In the genomic region with DNA sequence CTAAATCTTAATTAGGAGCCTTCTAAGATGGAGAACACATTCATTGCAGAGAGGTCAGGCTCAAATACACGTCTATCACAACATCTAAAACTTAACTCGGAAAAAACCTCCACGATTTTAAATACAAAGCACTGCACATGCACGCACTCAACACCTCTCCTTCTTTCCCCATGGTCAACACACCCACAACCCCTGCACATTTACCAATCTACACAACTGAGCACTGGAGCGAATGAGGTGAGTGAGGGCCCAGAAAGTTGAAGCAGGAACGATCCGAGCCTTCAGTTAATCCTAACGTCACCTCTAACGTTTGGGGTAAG, we compare ENCODE assay signal across 8 cellular contexts. TPM values are rescaled to one million over a fixed set of nuclear protein-coding genes. Genes with fewer than 3 reads are reported as not detected.
A peak's percentile ranks its signal among the peaks of the same experiment; 100 is the strongest.
DNase-seq lines count a peak whose midpoint lies in the region; ATAC-seq and TF ChIP-seq lines count a peak whose summit lies in the region.

No MANE protein-coding gene starts in this region.

- peak overlapping the region; percentile 99 for H3K27ac Mint-ChIP-seq in stimulated activated naive CD8-positive, alpha-beta T cell treated with anti-CD3 and anti-CD28 coated beads, Interleukin-15, Interleukin-2, amounts not matched to agents 100 ng/mL and 50 ng/mL, for 24 hours

- no peaks in the 10 kb centered on the region for H3K9me3 Mint-ChIP-seq in stimulated activated naive CD8-positive, alpha-beta T cell treated with anti-CD3 and anti-CD28 coated beads, Interleukin-15, Interleukin-2, amounts not matched to agents 100 ng/mL and 50 ng/mL, for 24 hours

- no peaks in the 10 kb centered on the region for H3K9me3 ChIP-seq in body of pancreas
- no peaks in the 10 kb centered on the region for H3K9me3 ChIP-seq in lung (ENCODE audit: control insufficient read depth in 2 of 2, insufficient read depth in 1 of 2, low read length in 1 of 2)
- H3K9me3 ChIP-seq in vagina = no peaks in the 10 kb centered on the region

- no peak for ATAC-seq in stimulated activated naive CD8-positive, alpha-beta T cell treated with anti-CD3 and anti-CD28 coated beads, Interleukin-15, Interleukin-2, amounts not matched to agents 100 U/mL and 50 U/mL, for 24 hours
- ATAC-seq in body of pancreas (peak; percentile 34), lung (ENCODE audit: insufficient read depth, low FRiP score) (peak; percentile 10)

- H3K4me1 Mint-ChIP-seq in stimulated activated naive CD8-positive, alpha-beta T cell treated with anti-CD3 and anti-CD28 coated beads, Interleukin-15, Interleukin-2, amounts not matched to agents 100 ng/mL and 50 ng/mL, for 24 hours (ENCODE audit: low read depth) = peaks cover 35% of the 10 kb centered on the region

- no peaks in the 10 kb centered on the region for H3K27me3 ChIP-seq in body of pancreas
- no peaks in the 10 kb centered on the region for H3K27me3 ChIP-seq in lung (ENCODE audit: control insufficient read depth, insufficient read depth)
- no peaks in the 10 kb centered on the region for H3K27me3 ChIP-seq in vagina

- peaks cover 9% of the 10 kb centered on the region for H3K36me3 Mint-ChIP-seq in stimulated activated naive CD8-positive, alpha-beta T cell treated with anti-CD3 and anti-CD28 coated beads, Interleukin-15, Interleukin-2, amounts not matched to agents 100 ng/mL and 50 ng/mL, for 24 hours (ENCODE audit: low read depth)

- H3K36me3 ChIP-seq in body of pancreas (replicated peaks in 1 of 2; ENCODE audit: insufficient read depth in 1 of 2, low read depth in 2 of 2) (no peaks in the 10 kb centered on the region), lung (ENCODE audit: control insufficient read depth in 2 of 2, insufficient read depth in 2 of 2, low read length in 2 of 2) (no peaks in the 10 kb centered on the region), vagina (peaks cover 0 to 11% of the 10 kb centered on the region in 2 donors)

- H3K4me1 ChIP-seq in body of pancreas = peaks cover 5% of the 10 kb centered on the region
- H3K4me1 ChIP-seq in lung (ENCODE audit: control insufficient read depth in 2 of 2, insufficient read depth in 2 of 2, low read length in 2 of 2) = peaks cover 0 to 5% of the 10 kb centered on the region in 2 donors
- peaks cover 13% of the 10 kb centered on the region for H3K4me1 ChIP-seq in vagina

- peak overlapping the region; percentile 58 to 69 for H3K4me3 ChIP-seq in body of pancreas
- peak overlapping the region; percentile 97 for H3K4me3 ChIP-seq in lung
- peak overlapping the region; percentile 83 to 89 for H3K4me3 ChIP-seq in vagina

- intact Hi-C loops in body of pancreas (cut with DNase I) = no loop called here
- intact Hi-C loops in vagina (cut with DNase I) = no loop called here

- TF ChIP-seq CTCF in body of pancreas (IDR thresholded peaks at IDR 0.05) (no peak), lung (IDR thresholded peaks at IDR 0.05; ENCODE audit: control extremely low read depth, extremely low read depth) (no peak), vagina (IDR thresholded peaks at IDR 0.05) (no peak)

- no peak for DNase-seq in stimulated activated naive CD8-positive, alpha-beta T cell treated with anti-CD3 and anti-CD28 coated beads, Interleukin-15, Interleukin-2, amounts not matched to agents 100 U/mL and 50 U/mL, for 24 hours
- DNase-seq in body of pancreas = no peak
- no peak for DNase-seq in lung (ENCODE audit: low spot score)
- no peak for DNase-seq in vagina (ENCODE audit: extremely low spot score in 2 of 2)
- no peak for DNase-seq in SKM-1 (lab: John Stamatoyannopoulos, UW; ENCODE audit: unreplicated experiment)
- no peak for DNase-seq in NCI-H187 treated with DMSO at 0.1 percent for 48 hours (lab: John Stamatoyannopoulos, UW)
- no peak for DNase-seq in D341Med (ENCODE audit: low spot score)

- H3K27ac ChIP-seq in body of pancreas (peak overlapping the region; percentile 84 to 94 (median 88)), lung (ENCODE audit: low read depth in 1 of 2, low read length in 1 of 2) (peak overlapping the region; percentile 92 to 93), vagina (peak overlapping the region; percentile 86)

- no peaks in the 10 kb centered on the region for H3K27me3 Mint-ChIP-seq in stimulated activated naive CD8-positive, alpha-beta T cell treated with anti-CD3 and anti-CD28 coated beads, Interleukin-15, Interleukin-2, amounts not matched to agents 100 ng/mL and 50 ng/mL, for 24 hours

- H3K4me3 Mint-ChIP-seq in stimulated activated naive CD8-positive, alpha-beta T cell treated with anti-CD3 and anti-CD28 coated beads, Interleukin-15, Interleukin-2, amounts not matched to agents 100 ng/mL and 50 ng/mL, for 24 hours = peak overlapping the region; percentile 99

- WGBS in body of pancreas, 2 donors = 0 to 1% methylated on average over 9 of the region's 9 CpGs
- WGBS in lung, 2 donors = 0 to 1% methylated on average over 9 of the region's 9 CpGs

- no peak for TF ChIP-seq POLR2A in body of pancreas (IDR thresholded peaks at IDR 0.05)
- TF ChIP-seq POLR2A in vagina (IDR thresholded peaks at IDR 0.05) = no peak

RNA-seq across cellular contexts. Expression of gene NIPSNAP3A, which starts 0.3 kb away (rescaled TPM):
- total RNA-seq in body of pancreas (10 to 100 TPM; 12.5 to 15.2 TPM), lung (10 to 100 TPM; 20.1 to 49.5 TPM), vagina (25.8 TPM)
- polyA plus RNA-seq in lung = 10 to 100 TPM; 18.9 to 23.6 TPM

RNA-seq across cellular contexts. Expression of gene NIPSNAP3B, which starts 16.7 kb away (rescaled TPM):
- total RNA-seq in body of pancreas (1 to 10 TPM in 1 of 2 donors, not detected in 1; 2.6 TPM), lung (1 to 10 TPM; 1.5 to 4.3 TPM), vagina (0.49 TPM)
- 1 to 10 TPM in 1 of 2 donors, under 1 TPM in 1; 0.85 to 1.5 TPM for polyA plus RNA-seq in lung

RNA-seq across cellular contexts. Expression of gene OR13D1, which starts 52.9 kb away (rescaled TPM):
- not detected for total RNA-seq in body of pancreas
- total RNA-seq in lung = not detected
- polyA plus RNA-seq in lung = not detected
- total RNA-seq in vagina = not detected
